8 cellular contexts compared by ENCODE assay signal in genomic region chr19:57350877-57351805, GRCh38.
A peak's percentile ranks its signal among the peaks of the same experiment; 100 is the strongest.
DNase-seq lines count a peak whose midpoint lies in the region; ATAC-seq, FAIRE-seq and TF ChIP-seq lines count a peak whose summit lies in the region.

ZNF304 (plus strand) TSS chr19:57351271; CDS start chr19:57351665, 394 bp downstream.

- DNase-seq in DMS79 treated with DMSO at 0.1 percent for 48 hours (lab: John Stamatoyannopoulos, UW) (peak; percentile 92), KG1 (lab: John Stamatoyannopoulos, UW) (peak; percentile 97), RCC 7860 (ENCODE audit: low spot score) (peak; percentile 82), fibroblast of the conjunctiva (ENCODE audit: low read depth) (peak; percentile 87)
- DNase-seq in activated T-helper 9 cell treated with anti-CD3 and anti-CD28 coated beads, Interleukin-2, amount 50 U/mL, for 16 hours (ENCODE audit: low read depth): peak; percentile 65
- peak; percentile 82 for DNase-seq in stimulated activated naive CD8-positive, alpha-beta T cell treated with anti-CD3 and anti-CD28 coated beads, Interleukin-15, Interleukin-2, amounts not matched to agents 100 U/mL and 50 U/mL, for 24 hours

- no peak for TF ChIP-seq CTCF in nephron (IDR thresholded peaks at IDR 0.05; ENCODE audit: unreplicated experiment in 3 of 3)

- peaks cover 11% of the 10 kb centered on the region for H3K27me3 Mint-ChIP-seq in nephron (ENCODE audit: low read depth)

- H3K9me3 Mint-ChIP-seq in nephron: peaks cover 11% of the 10 kb centered on the region

- peak within 1 kb of the TSS; percentile 85 to 99 (median 94) for H3K27ac Mint-ChIP-seq in nephron

- H3K4me1 Mint-ChIP-seq in nephron: peaks cover 29% of the 10 kb centered on the region

- peak; percentile 95 for ATAC-seq in GM21723 (IDR thresholded peaks at IDR 0.05; ENCODE audit: unreplicated experiment)
- ATAC-seq in stimulated activated naive CD8-positive, alpha-beta T cell treated with anti-CD3 and anti-CD28 coated beads, Interleukin-15, Interleukin-2, amounts not matched to agents 100 U/mL and 50 U/mL, for 24 hours: peak; percentile 100

- peaks cover 43% of the 10 kb centered on the region for H3K36me3 Mint-ChIP-seq in nephron (ENCODE audit: low read depth)

- peak; percentile 84 for FAIRE-seq in RCC 7860 (lab: Jason Lieb, UNC)

- peak within 1 kb of the TSS; percentile 98 to 99 (median 99) for H3K4me3 Mint-ChIP-seq in nephron

Comparison
In these comparisons a context has a peak if more than half of its experiments do, and no peak if none do; other contexts are left out.
1. Peak in every context shown above with its lines: DNase-seq and ATAC-seq.